17 cellular contexts compared by ENCODE assay signal in genomic region chr5:74552101-74552500, GRCh38.
"Had no signal": no experiment of that assay in that cellular context is flagged by ENCODE, and none has a peak within 500 bp of the region (broad histone marks: within the 10 kb centered on the region; RNA-seq: fewer than 3 reads in every experiment).

No MANE protein-coding gene starts in this region.

- H3K4me3 ChIP-seq: gastrocnemius medialis, heart left ventricle, lung, mucosa of descending colon, ovary, right lobe of liver, suprapubic skin had no signal

- H3K27ac ChIP-seq: gastrocnemius medialis, heart left ventricle, ovary, right lobe of liver, suprapubic skin had no signal

- H3K36me3 ChIP-seq: gastrocnemius medialis, heart left ventricle, ovary, right lobe of liver, suprapubic skin had no signal

- H3K4me1 ChIP-seq: gastrocnemius medialis, suprapubic skin had no signal

- H3K27me3 ChIP-seq: gastrocnemius medialis, ovary, right lobe of liver, suprapubic skin had no signal

- DNase-seq: activated B cell treated with CpG ODN at 0.5 μM for 24 hours; activated CD4-positive, alpha-beta T cell treated with anti-CD3 and anti-CD28 coated beads for 48 hours; activated CD8-positive, alpha-beta T cell treated with anti-CD3 and anti-CD28 coated beads for 36 hours; activated effector memory CD4-positive, alpha-beta T cell treated with anti-CD3 and anti-CD28 coated beads, Interleukin-2, amount 50 U/mL, for 16 hours; activated T-cell treated with anti-CD3 and anti-CD28 coated beads, Interleukin-2, amount 50 U/mL, for 4 hours; amygdala; effector memory CD4-positive, alpha-beta T cell; gastrocnemius medialis; heart left ventricle; immature natural killer cell; mucosa of descending colon; naive thymus-derived CD4-positive, alpha-beta T cell; ovary; right lobe of liver; T-helper 2 cell had no signal

- H3K9me3 ChIP-seq: gastrocnemius medialis, heart left ventricle, mucosa of descending colon, ovary, right lobe of liver, suprapubic skin had no signal

- ATAC-seq: activated CD8-positive, alpha-beta T cell treated with anti-CD3 and anti-CD28 coated beads for 36 hours; activated T-cell treated with anti-CD3 and anti-CD28 coated beads, Interleukin-2, amount 50 U/mL, for 4 hours; gastrocnemius medialis; heart left ventricle; mucosa of descending colon; naive thymus-derived CD4-positive, alpha-beta T cell; right lobe of liver had no signal
